ENCODE assay signal across 8 cellular contexts in genomic region chr18:42113529-42114191, GRCh38.
DNase-seq lines count a peak whose midpoint lies in the region; ATAC-seq, FAIRE-seq and TF ChIP-seq lines count a peak whose summit lies in the region.

No MANE protein-coding gene starts in this region.

- H3K4me2 ChIP-seq in keratinocyte (ENCODE audit: control insufficient read depth, extremely low read depth, insufficient read depth, low read depth, low read length), result no peak overlapping the region

- H3K9ac ChIP-seq in keratinocyte (ENCODE audit: control insufficient read depth, extremely low read depth, insufficient read depth, low read length) (no peak overlapping the region), kidney (ENCODE audit: low read length in 2 of 2) (no peak overlapping the region)

- no peaks in the 10 kb centered on the region for H3K9me1 ChIP-seq in keratinocyte (ENCODE audit: control insufficient read depth, extremely low read depth, insufficient read depth, low read length)

- H3K9me3 ChIP-seq in keratinocyte (ENCODE audit: control insufficient read depth, low read depth, low read length) (no peaks in the 10 kb centered on the region), kidney (ENCODE audit: control insufficient read depth in 1 of 2, low read length in 2 of 2) (no peaks in the 10 kb centered on the region)

- no peaks in the 10 kb centered on the region for H3K79me2 ChIP-seq in keratinocyte (ENCODE audit: control insufficient read depth, insufficient read depth, low read length)

- no peaks in the 10 kb centered on the region for H3K36me3 ChIP-seq in keratinocyte (ENCODE audit: control insufficient read depth in 2 of 2, extremely low read depth in 1 of 2, insufficient read depth in 2 of 2, low read length in 2 of 2)
- H3K36me3 ChIP-seq in kidney (ENCODE audit: control insufficient read depth in 1 of 2, insufficient read depth in 2 of 2, low read length in 2 of 2), result no peaks in the 10 kb centered on the region

- DNase-seq in keratinocyte (ENCODE audit: low read depth, low spot score), result no peak
- DNase-seq in kidney, result no peak
- no peak for DNase-seq in stimulated activated CD4-positive, alpha-beta T cell treated with anti-CD3 and anti-CD28 coated beads, Interleukin-4, amount 100 ng/mL, for 1 hour
- DNase-seq in GM10266 (ENCODE audit: extremely low spot score), result no peak
- DNase-seq in SHP77 treated with DMSO at 0.1 percent for 48 hours (lab: John Stamatoyannopoulos, UW), result no peak

- H3K4me1 ChIP-seq in keratinocyte (ENCODE audit: control insufficient read depth, extremely low read depth, insufficient read depth, low read length) (no peaks in the 10 kb centered on the region), kidney (ENCODE audit: control insufficient read depth in 1 of 2, insufficient read depth in 1 of 2, low read depth in 1 of 2, low read length in 2 of 2) (no peaks in the 10 kb centered on the region)

- peak; percentile 35 for ATAC-seq in GM19023 (IDR thresholded peaks at IDR 0.05; ENCODE audit: unreplicated experiment)
- peak; percentile 49 for ATAC-seq in HG02981 (IDR thresholded peaks at IDR 0.05; ENCODE audit: unreplicated experiment)
- peak; percentile 55 for ATAC-seq in SK-N-SH treated with all-trans-retinoic acid at 6 μM for 48 hours

- peak overlapping the region; percentile 74 for H2AFZ ChIP-seq in keratinocyte (ENCODE audit: control insufficient read depth, low read length)

- FAIRE-seq in keratinocyte (lab: Jason Lieb, UNC), result no peak
- FAIRE-seq in kidney (lab: Jason Lieb, UNC), result no peak

- dilution Hi-C loops in keratinocyte (cut with MboI; ENCODE audit: extremely low pct_ligation_motif_present, low sequenced_read_pairs), result no loop called here

- TF ChIP-seq CTCF in keratinocyte (optimal IDR thresholded peaks at IDR 0.05 in 1 of 3, IDR thresholded peaks at IDR 0.05 in 1 of 3, conservative IDR thresholded peaks at IDR 0.05 in 1 of 3; ENCODE audit: extremely low read depth in 1 of 3, insufficient read depth in 2 of 3, low read length in 3 of 3) (no peak), kidney (IDR thresholded peaks at IDR 0.05; ENCODE audit: borderline replicate concordance, extremely low read depth, insufficient read depth) (no peak), GM10266 (IDR thresholded peaks at IDR 0.05; ENCODE audit: control insufficient read depth, insufficient read depth, low read depth, missing control alignments) (no peak)

- H3K27ac ChIP-seq in keratinocyte (ENCODE audit: control insufficient read depth, insufficient read depth, low read length) (no peak overlapping the region), kidney (ENCODE audit: low read depth in 2 of 2, low read length in 2 of 2) (no peak overlapping the region)

- no peaks in the 10 kb centered on the region for H3K27me3 ChIP-seq in keratinocyte (ENCODE audit: control insufficient read depth, extremely low read depth, insufficient read depth, low read length)

- no peaks in the 10 kb centered on the region for H4K20me1 ChIP-seq in keratinocyte (ENCODE audit: control insufficient read depth, extremely low read depth, insufficient read depth, low read length)

- H3K4me3 ChIP-seq in keratinocyte (ENCODE audit: control insufficient read depth in 2 of 3, extremely low read depth in 1 of 3, insufficient read depth in 2 of 3, low read depth in 1 of 3, low read length in 3 of 3) (no peak overlapping the region), kidney (ENCODE audit: low read length in 2 of 2) (no peak overlapping the region)

- intact Hi-C loops in kidney (cut with DNase I), result no loop called here

TF ChIP-seq in SK-N-SH treated with all-trans-retinoic acid at 6 μM for 48 hours, 23 proteins besides CTCF, POLR2A, EP300 and RAD21:
- TF ChIP-seq ISL1 (CRISPR knock-in tag; IDR thresholded peaks at IDR 0.05) (peak; percentile 29; the same call in 1 of the 2 replicates), PATZ1 (CRISPR knock-in tag; IDR thresholded peaks at IDR 0.05; ENCODE audit: borderline replicate concordance) (no peak)
